Comparison of ENCODE assay signal across 10 cellular contexts in the genomic region with DNA sequence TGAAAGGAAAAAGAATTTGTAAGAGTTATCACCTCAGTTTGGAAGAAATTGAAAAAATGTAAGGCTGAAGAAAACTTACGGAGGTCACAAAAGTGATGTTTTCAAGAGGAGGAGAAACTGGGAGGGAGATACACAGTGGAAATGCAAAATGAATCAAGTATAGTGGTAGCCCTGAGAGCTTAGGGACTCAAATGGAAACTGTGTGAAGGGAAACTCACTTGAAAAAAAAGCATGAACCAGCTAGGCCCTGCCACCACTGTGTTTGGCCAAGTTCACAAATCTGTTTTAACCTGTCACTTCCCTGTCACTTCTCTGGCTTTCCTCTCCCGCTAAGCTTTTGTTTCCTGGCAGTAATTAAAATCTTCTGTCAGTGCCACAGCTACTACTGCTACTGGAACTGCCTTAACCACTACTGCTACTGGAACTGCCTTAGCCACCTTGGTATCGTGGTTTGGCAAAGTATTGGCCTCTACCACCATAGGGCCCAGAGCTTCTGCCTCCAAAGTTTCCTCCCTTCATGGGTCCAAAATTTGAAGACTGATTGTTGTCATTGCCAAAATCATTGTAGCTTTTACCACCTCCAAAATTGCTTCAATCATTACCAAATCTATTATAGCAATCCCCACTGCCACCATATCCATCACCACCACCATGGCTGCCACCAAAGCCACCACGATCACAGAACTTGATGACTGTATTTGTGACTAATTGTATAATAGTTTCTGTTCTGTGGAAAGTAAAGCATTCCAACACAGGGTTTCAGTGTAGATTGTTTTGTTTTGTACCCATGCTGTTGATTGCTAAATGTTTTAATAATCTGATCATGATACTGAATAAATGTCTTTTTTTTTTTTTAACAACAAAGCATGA. TPM values are rescaled to one million over a fixed set of nuclear protein-coding genes. Genes with fewer than 3 reads are reported as not detected.
DNase-seq lines count a peak whose midpoint lies in the region; ATAC-seq and TF ChIP-seq lines count a peak whose summit lies in the region.
"Had no signal": no experiment of that assay in that cellular context is flagged by ENCODE, and none has a peak within 500 bp of the region (broad histone marks: within the 10 kb centered on the region; RNA-seq: fewer than 3 reads in every experiment).

No MANE protein-coding gene starts in this region.

- TF ChIP-seq POLR2A in Peyer's patch (IDR thresholded peaks at IDR 0.05): no peak

- H3K27me3 ChIP-seq in Peyer's patch: no peaks in the 10 kb centered on the region
- H3K27me3 ChIP-seq: SJSA1 had no signal

- peaks cover 0 to 40% (median 0%) of the 10 kb centered on the region in 3 donors for H3K36me3 ChIP-seq in Peyer's patch

- TF ChIP-seq CTCF in Peyer's patch (IDR thresholded peaks at IDR 0.05): no peak

- H3K4me1 ChIP-seq in Peyer's patch: peaks cover 0 to 6% (median 0%) of the 10 kb centered on the region in 4 donors

- DNase-seq in epithelial cell of prostate (ENCODE audit: low read depth, low spot score): no peak
- no peak for DNase-seq in Peyer's patch
- no peak for DNase-seq in hippocampal formation (lab: John Stamatoyannopoulos, UW)
- no peak for DNase-seq in NCI-H82 (lab: John Stamatoyannopoulos, UW)
- DNase-seq: activated naive CD8-positive, alpha-beta T cell treated with anti-CD3 and anti-CD28 coated beads, Interleukin-2, amount 10 ng/mL, durations not matched to agents 7 days and 5 days; left colon had no signal

- ATAC-seq in GM18868 (IDR thresholded peaks at IDR 0.05; ENCODE audit: unreplicated experiment): peak; percentile 82
- peak; percentile 50 for ATAC-seq in GM21423 (IDR thresholded peaks at IDR 0.05; ENCODE audit: unreplicated experiment)
- peak; percentile 49 for ATAC-seq in HG03139 (IDR thresholded peaks at IDR 0.05; ENCODE audit: unreplicated experiment)
- ATAC-seq: left colon had no signal

- no peaks in the 10 kb centered on the region for H3K9me3 ChIP-seq in Peyer's patch
- H3K9me3 ChIP-seq: SJSA1 had no signal

- no peak overlapping the region for H3K4me3 ChIP-seq in Peyer's patch
- H3K4me3 ChIP-seq: SJSA1 had no signal

- H3K27ac ChIP-seq in epithelial cell of prostate (peak overlapping the region; percentile 5), Peyer's patch (no peak overlapping the region)
- H3K27ac ChIP-seq: SJSA1 had no signal

RNA-seq across cellular contexts. Expression of a gene that starts 41.5 kb away (rescaled TPM):
- 10 to 100 TPM; 21.5 to 35.9 (median 26.2) TPM for total RNA-seq in Peyer's patch
